20 cellular contexts compared by ENCODE assay signal in the genomic region with DNA sequence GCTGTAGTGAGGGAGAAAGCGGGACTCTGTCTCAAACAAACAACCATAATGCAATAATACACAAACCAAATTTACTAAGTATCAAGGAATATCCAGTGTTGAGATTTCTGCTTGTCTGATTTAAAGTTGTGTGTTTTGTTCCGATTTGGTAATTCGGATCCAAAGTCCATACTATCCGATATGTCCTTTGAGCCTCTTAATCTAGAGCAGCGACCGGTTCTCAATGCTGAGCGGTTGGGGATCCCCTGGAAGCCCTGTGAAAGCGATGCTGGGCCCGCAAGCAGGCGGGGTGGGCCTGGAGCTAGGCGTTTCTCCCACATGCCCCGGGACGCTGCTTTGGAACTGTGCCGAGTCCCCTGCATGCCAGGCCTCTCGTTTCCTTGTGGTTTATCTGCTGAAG. TPM values are rescaled to one million over a fixed set of nuclear protein-coding genes. Genes with fewer than 3 reads are reported as not detected.
DNase-seq lines count a peak whose midpoint lies in the region; ATAC-seq, FAIRE-seq and TF ChIP-seq lines count a peak whose summit lies in the region.
"Had no signal": no experiment of that assay in that cellular context is flagged by ENCODE, and none has a peak within 500 bp of the region (broad histone marks: within the 10 kb centered on the region; RNA-seq: fewer than 3 reads in every experiment).

No MANE protein-coding gene starts in this region.

- no peaks in the 10 kb centered on the region for H3K9me3 ChIP-seq in right lobe of liver
- H3K9me3 ChIP-seq in small intestine (ENCODE audit: control insufficient read depth, low read depth): no peaks in the 10 kb centered on the region
- H3K9me3 ChIP-seq in esophagus squamous epithelium: no peaks in the 10 kb centered on the region
- H3K9me3 ChIP-seq: BE2C, HAP-1 had no signal

- 28% methylated on average over 4 of the region's 15 CpGs for WGBS in right lobe of liver (ENCODE audit: insufficient coverage, low coverage, low lambda C conversion rate, missing lambda C conversion rate)
- 19 to 68% (median 53%) methylated on average over 15 of the region's 15 CpGs for WGBS in small intestine, 3 donors
- 77 to 89% methylated on average over 12 to 13 of the region's 15 CpGs for WGBS in esophagus squamous epithelium, 2 donors

- intact Hi-C loops in right lobe of liver (cut with DNase I) (no loop called here), esophagus squamous epithelium (cut with DNase I) (no loop called here)

- peaks cover 0 to 41% (median 17%) of the 10 kb centered on the region in 4 donors for H3K36me3 ChIP-seq in right lobe of liver
- H3K36me3 ChIP-seq in small intestine (ENCODE audit: control insufficient read depth in 2 of 2, insufficient read depth in 2 of 2, low read length in 2 of 2): peaks cover 11 to 16% of the 10 kb centered on the region in 2 donors
- H3K36me3 ChIP-seq in esophagus squamous epithelium: peaks cover 37 to 100% (median 40%) of the 10 kb centered on the region in 3 donors

- DNase-seq in D341Med (ENCODE audit: low spot score): peak; percentile 34
- DNase-seq in RWPE1 (ENCODE audit: low spot score): no peak
- DNase-seq in right lobe of liver: peak in 1 of 3 donors; percentile 50
- DNase-seq in small intestine: peak; percentile 53
- no peak for DNase-seq in T-cell
- no peak for DNase-seq in activated T-cell treated with anti-CD3 and anti-CD28 coated beads, Interleukin-2, amount 50 U/mL, for 1 hour
- no peak for DNase-seq in esophagus squamous epithelium (lab: John Stamatoyannopoulos, UW)
- DNase-seq: BE2C; C1 segment of cervical spinal cord; CD4-positive, CD25-positive, alpha-beta regulatory T cell; COR-L47; GM23248 had no signal

- CTCF ChIA-PET in RWPE1 (lab: Yijun Ruan, JAX): no interaction called here
- CTCF ChIA-PET in T-cell (lab: Charles Lee): interaction anchor here in 1 of 2 donors (0.7 kb wide), 1 partner anchor 10 kb away, joined by 3 read pairs; no protein-coding TSS in a partner anchor

- H3K9me3 Mint-ChIP-seq in T-cell: no peaks in the 10 kb centered on the region
- H3K9me3 Mint-ChIP-seq: CD4-positive, CD25-positive, alpha-beta regulatory T cell; CD8-positive, alpha-beta memory T cell had no signal

- peaks cover 37% of the 10 kb centered on the region for H3K36me3 Mint-ChIP-seq in T-cell

- H3K27ac ChIP-seq in RWPE1 (peak overlapping the region; percentile 36), right lobe of liver (peak overlapping the region in 2 of 3 donors; percentile 42 to 58), small intestine (ENCODE audit: low read depth in 1 of 2, low read length in 1 of 2) (no peak overlapping the region), esophagus squamous epithelium (no peak overlapping the region)
- H3K27ac ChIP-seq: GM23248 had no signal

- no peak for TF ChIP-seq POLR2A in right lobe of liver (IDR thresholded peaks at IDR 0.05)
- TF ChIP-seq POLR2A in esophagus squamous epithelium (IDR thresholded peaks at IDR 0.05): no peak

- H3K4me1 ChIP-seq in right lobe of liver (peaks cover 0 to 17% (median 4%) of the 10 kb centered on the region in 4 donors), small intestine (ENCODE audit: control insufficient read depth in 2 of 2, insufficient read depth in 1 of 2, low read depth in 1 of 2, low read length in 1 of 2) (no peaks in the 10 kb centered on the region), esophagus squamous epithelium (no peaks in the 10 kb centered on the region)
- H3K4me1 ChIP-seq: BE2C, HAP-1 had no signal

- no peak overlapping the region for H3K27ac Mint-ChIP-seq in T-cell
- H3K27ac Mint-ChIP-seq: CD4-positive, CD25-positive, alpha-beta regulatory T cell had no signal

- FAIRE-seq in small intestine (lab: Jason Lieb, UNC): no peak
- FAIRE-seq: D721Med, G401.6, GM12891, GM18507, GM19239 had no signal

- no peaks in the 10 kb centered on the region for H3K27me3 Mint-ChIP-seq in T-cell
- H3K27me3 Mint-ChIP-seq: CD4-positive, CD25-positive, alpha-beta regulatory T cell; CD8-positive, alpha-beta memory T cell had no signal

- peaks cover 0 to 5% (median 4%) of the 10 kb centered on the region in 3 donors for H3K4me1 Mint-ChIP-seq in T-cell
- H3K4me1 Mint-ChIP-seq: CD4-positive, CD25-positive, alpha-beta regulatory T cell had no signal

- H3K27me3 ChIP-seq in right lobe of liver: no peaks in the 10 kb centered on the region
- no peaks in the 10 kb centered on the region for H3K27me3 ChIP-seq in small intestine (ENCODE audit: control insufficient read depth in 2 of 2, insufficient read depth in 2 of 2, low read length in 2 of 2)
- no peaks in the 10 kb centered on the region for H3K27me3 ChIP-seq in esophagus squamous epithelium
- H3K27me3 ChIP-seq: BE2C had no signal

- peak; percentile 71 to 84 (median 74) for ATAC-seq in right lobe of liver
- no peak for ATAC-seq in T-cell (replicated peaks in 1 of 4)

- POLR2A ChIA-PET in RWPE1 (lab: Yijun Ruan, JAX; ENCODE audit: low non-redundant PET) (no interaction called here), T-cell (lab: Charles Lee) (no interaction called here)

- TF ChIP-seq CTCF in RWPE1 (conservative IDR thresholded peaks at IDR 0.05; ENCODE audit: low read depth): no peak
- no peak for TF ChIP-seq CTCF in right lobe of liver (IDR thresholded peaks at IDR 0.05)
- no peak for TF ChIP-seq CTCF in esophagus squamous epithelium (IDR thresholded peaks at IDR 0.05)

- H3K4me3 ChIP-seq in right lobe of liver: no peak overlapping the region
- H3K4me3 ChIP-seq in small intestine (ENCODE audit: low read depth in 1 of 2, low read length in 2 of 2): no peak overlapping the region
- no peak overlapping the region for H3K4me3 ChIP-seq in esophagus squamous epithelium
- H3K4me3 ChIP-seq: GM23248, HAP-1 had no signal

- H3K4me3 Mint-ChIP-seq in T-cell: no peak overlapping the region
- H3K4me3 Mint-ChIP-seq: CD4-positive, CD25-positive, alpha-beta regulatory T cell; CD8-positive, alpha-beta memory T cell had no signal

RNA-seq across cellular contexts. Expression of gene C19orf44, which starts 20.2 kb away (rescaled TPM):
- 1 to 10 TPM; 1.8 to 4.3 (median 2.5) TPM for total RNA-seq in right lobe of liver
- polyA plus RNA-seq in small intestine: 1 to 10 TPM in 2 of 3 donors, under 1 TPM in 1; 0.67 to 3.0 (median 1.4) TPM
- total RNA-seq in T-cell: 1 to 10 TPM; 2.3 to 4.6 (median 3.3) TPM
- total RNA-seq in esophagus squamous epithelium: 1 to 10 TPM; 2.5 to 10.0 (median 4.2) TPM

RNA-seq across cellular contexts. Expression of gene CALR3, which starts 20.4 kb away (rescaled TPM):
- not detected for total RNA-seq in right lobe of liver
- not detected for polyA plus RNA-seq in small intestine
- total RNA-seq in T-cell: not detected
- not detected for total RNA-seq in esophagus squamous epithelium
- total RNA-seq: A172; CD4-positive, CD25-positive, alpha-beta regulatory T cell; CD8-positive, alpha-beta memory T cell; GM23248 had no signal
- polyA plus RNA-seq: CD4-positive, CD25-positive, alpha-beta regulatory T cell; CD8-positive, alpha-beta memory T cell; GM23248 had no signal

RNA-seq across cellular contexts. Expression of gene CHERP, which starts 25.9 kb away (rescaled TPM):
- total RNA-seq in right lobe of liver (10 to 100 TPM in 4 of 6 experiments, 1 to 10 TPM in 2; 6.8 to 26.2 (median 20.6) TPM), T-cell (10 to 100 TPM; 52.6 to 76.7 (median 70.3) TPM), esophagus squamous epithelium (10 to 100 TPM in 1 of 4 donors, 1 to 10 TPM in 3; 5.5 to 11.8 (median 9.6) TPM)
- 10 to 100 TPM in 1 of 3 donors, 1 to 10 TPM in 2; 9.8 to 25.4 (median 10.0) TPM for polyA plus RNA-seq in small intestine

RNA-seq across cellular contexts. Expression of gene EPS15L1, which starts 44.6 kb away (rescaled TPM):
- total RNA-seq in right lobe of liver (10 to 100 TPM in 4 of 6 experiments, 1 to 10 TPM in 2; 6.3 to 22.5 (median 13.8) TPM), T-cell (10 to 100 TPM; 42.0 to 60.2 (median 57.7) TPM), esophagus squamous epithelium (10 to 100 TPM in 3 of 4 donors, 1 to 10 TPM in 1; 8.1 to 21.7 (median 19.8) TPM)
- polyA plus RNA-seq in small intestine: 10 to 100 TPM; 14.3 to 16.0 (median 15.0) TPM

RNA-seq across cellular contexts. Expression of gene SLC35E1, which starts 55.8 kb away (rescaled TPM):
- 10 to 100 TPM; 17.2 to 27.4 (median 20.1) TPM for total RNA-seq in right lobe of liver
- polyA plus RNA-seq in small intestine: 10 to 100 TPM; 14.5 to 19.6 (median 17.8) TPM
- total RNA-seq in T-cell: 10 to 100 TPM; 32.7 to 67.5 (median 36.9) TPM
- total RNA-seq in esophagus squamous epithelium: 10 to 100 TPM; 22.6 to 29.4 (median 25.3) TPM

Comparison
In these comparisons a context has a peak if more than half of its experiments do, and no peak if none do; other contexts are left out.
1. DNase-seq: peak in D341Med (single experiment) and small intestine (single experiment); none in RWPE1 (single experiment), T-cell (0 of 34), activated T-cell treated with anti-CD3 and anti-CD28 coated beads, Interleukin-2, amount 50 U/mL, for 1 hour (single experiment) and esophagus squamous epithelium (single experiment).
2. H3K27ac ChIP-seq: peak in RWPE1 (single experiment) and right lobe of liver (2 of 3); none in small intestine (0 of 2) and esophagus squamous epithelium (0 of 4).
3. ATAC-seq: peak in right lobe of liver (4 of 4); none in T-cell (0 of 4).